Comparison of ENCODE assay signal across 15 cellular contexts in the genomic region with DNA sequence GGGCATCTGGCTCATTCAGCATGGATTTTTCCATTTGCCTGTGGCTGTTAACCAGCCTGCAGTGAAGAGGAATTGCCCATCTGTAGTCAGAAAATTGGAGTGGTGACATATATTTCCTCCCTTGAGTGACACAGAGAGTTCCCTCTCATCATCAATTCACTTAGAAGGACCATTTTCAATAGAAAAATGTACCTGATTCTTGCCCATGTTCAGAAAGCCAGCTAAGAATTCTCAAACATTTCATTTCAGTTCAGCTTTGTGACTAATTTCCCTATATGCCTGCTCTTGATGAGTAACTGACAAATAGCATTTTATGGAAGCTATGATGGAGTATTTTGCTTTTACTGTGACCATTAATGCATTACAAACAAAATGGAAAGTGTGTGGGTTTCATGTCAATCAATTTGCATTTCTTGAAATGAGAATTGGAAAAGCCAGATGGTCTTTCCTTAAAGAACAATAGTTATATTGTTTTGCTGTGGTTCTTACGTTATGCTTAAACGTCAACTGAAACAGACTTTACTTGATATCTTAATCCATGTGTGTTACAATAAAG.
DNase-seq lines count a peak whose midpoint lies in the region; ATAC-seq and TF ChIP-seq lines count a peak whose summit lies in the region.
"Had no signal": no experiment of that assay in that cellular context is flagged by ENCODE, and none has a peak within 500 bp of the region (broad histone marks: within the 10 kb centered on the region; RNA-seq: fewer than 3 reads in every experiment).

No MANE protein-coding gene starts in this region.

- no peaks in the 10 kb centered on the region for H3K36me3 ChIP-seq in endodermal cell (ENCODE audit: control insufficient read depth, insufficient read depth, low read length)

- intact Hi-C loops in activated CD4-positive, alpha-beta memory T cell treated with anti-CD3 and anti-CD28 coated beads for 36 hours (cut with micrococcal nuclease), result no loop called here

- no peaks in the 10 kb centered on the region for H3K27me3 ChIP-seq in endodermal cell (ENCODE audit: control insufficient read depth, insufficient read depth, low read length, poor library complexity, severe bottlenecking)

- no peak overlapping the region for H3K4me3 ChIP-seq in endodermal cell (ENCODE audit: low read length)
- H3K4me3 ChIP-seq: SK-N-MC had no signal

- no peak overlapping the region for H3K27ac ChIP-seq in endodermal cell (ENCODE audit: low read depth, low read length)
- H3K27ac ChIP-seq: SK-N-MC had no signal

- peak; percentile 98 for DNase-seq in NCI-H526 treated with DMSO at 0.1 percent for 48 hours (lab: John Stamatoyannopoulos, UW)
- DNase-seq in endodermal cell, result no peak
- no peak for DNase-seq in activated CD4-positive, alpha-beta memory T cell treated with anti-CD3 and anti-CD28 coated beads for 36 hours
- no peak for DNase-seq in activated CD4-positive, alpha-beta T cell treated with anti-CD3 and anti-CD28 coated beads, Interleukin-2, amount 50 U/mL, for 4 hours
- no peak for DNase-seq in DMS79 (lab: John Stamatoyannopoulos, UW)
- DNase-seq: activated CD4-positive, alpha-beta T cell treated with anti-CD3 and anti-CD28 coated beads, Interleukin-2, amount 50 U/mL, for 1 hour; amniotic stem cell; Caco-2; stimulated activated CD4-positive, alpha-beta T cell treated with anti-CD3 and anti-CD28 coated beads, Interleukin-12 subunit alpha, Interleukin-12 subunit beta, amount 100 ng/mL, for 4 hours; stimulated activated naive CD4-positive, alpha-beta T cell treated with Interleukin-2 at 50 U/mL for 16 hours had no signal

- no peak overlapping the region for H3K9ac ChIP-seq in endodermal cell (ENCODE audit: extremely low read depth, low read length, poor library complexity, severe bottlenecking)

- no peaks in the 10 kb centered on the region for H3K36me3 Mint-ChIP-seq in endodermal cell (ENCODE audit: low read depth)
- H3K36me3 Mint-ChIP-seq in activated CD4-positive, alpha-beta memory T cell treated with anti-CD3 and anti-CD28 coated beads for 36 hours, result no peaks in the 10 kb centered on the region
- H3K36me3 Mint-ChIP-seq: natural killer cell treated with Interleukin-12 subunit alpha and Interleukin-12 subunit beta and Interleukin-15 and Interleukin-18, amount 100 ng/mL, for 72 hours had no signal

- 66 to 82% methylated on average over 2 of the region's 2 CpGs for WGBS in endodermal cell (ENCODE audit: insufficient coverage in 1 of 2, insufficient read length in 1 of 2), 2 experiments

- CTCF ChIA-PET in activated CD4-positive, alpha-beta memory T cell treated with anti-CD3 and anti-CD28 coated beads for 36 hours (lab: Charles Lee), result interaction anchor here (2.1 kb wide), 1 partner anchor 11 kb away, joined by 5 read pairs; no protein-coding TSS in a partner anchor

- no peak overlapping the region for H3K4me3 Mint-ChIP-seq in endodermal cell
- no peak overlapping the region for H3K4me3 Mint-ChIP-seq in activated CD4-positive, alpha-beta memory T cell treated with anti-CD3 and anti-CD28 coated beads for 36 hours
- H3K4me3 Mint-ChIP-seq: natural killer cell treated with Interleukin-12 subunit alpha and Interleukin-12 subunit beta and Interleukin-15 and Interleukin-18, amount 100 ng/mL, for 72 hours had no signal

- POLR2A ChIA-PET in activated CD4-positive, alpha-beta memory T cell treated with anti-CD3 and anti-CD28 coated beads for 36 hours (lab: Charles Lee), result no interaction called here

- peaks cover 20% of the 10 kb centered on the region for H3K9me3 ChIP-seq in endodermal cell (ENCODE audit: control insufficient read depth, low read length)
- H3K9me3 ChIP-seq: Caco-2 had no signal

- H3K27me3 Mint-ChIP-seq in endodermal cell (ENCODE audit: insufficient read depth), result no peaks in the 10 kb centered on the region
- H3K27me3 Mint-ChIP-seq in activated CD4-positive, alpha-beta memory T cell treated with anti-CD3 and anti-CD28 coated beads for 36 hours, result peaks cover 18% of the 10 kb centered on the region

- no peak overlapping the region for H3K27ac Mint-ChIP-seq in endodermal cell
- no peak overlapping the region for H3K27ac Mint-ChIP-seq in activated CD4-positive, alpha-beta memory T cell treated with anti-CD3 and anti-CD28 coated beads for 36 hours
- H3K27ac Mint-ChIP-seq: natural killer cell treated with Interleukin-12 subunit alpha and Interleukin-12 subunit beta and Interleukin-15 and Interleukin-18, amount 100 ng/mL, for 72 hours had no signal

- no peaks in the 10 kb centered on the region for H3K4me1 ChIP-seq in endodermal cell (ENCODE audit: control insufficient read depth, insufficient read depth, low read length)
- H3K4me1 ChIP-seq: Caco-2 had no signal

- H3K9me3 Mint-ChIP-seq in endodermal cell, result no peaks in the 10 kb centered on the region
- H3K9me3 Mint-ChIP-seq in activated CD4-positive, alpha-beta memory T cell treated with anti-CD3 and anti-CD28 coated beads for 36 hours, result no peaks in the 10 kb centered on the region
- H3K9me3 Mint-ChIP-seq: natural killer cell treated with Interleukin-12 subunit alpha and Interleukin-12 subunit beta and Interleukin-15 and Interleukin-18, amount 100 ng/mL, for 72 hours had no signal

- no peak for TF ChIP-seq CTCF in endodermal cell (conservative IDR thresholded peaks at IDR 0.05)

- peak; percentile 86 for ATAC-seq in GM18520 (IDR thresholded peaks at IDR 0.05; ENCODE audit: unreplicated experiment)
- ATAC-seq in GM21360 (IDR thresholded peaks at IDR 0.05; ENCODE audit: unreplicated experiment), result peak; percentile 87
- peak; percentile 77 for ATAC-seq in HG02981 (IDR thresholded peaks at IDR 0.05; ENCODE audit: unreplicated experiment)
- ATAC-seq: natural killer cell treated with Interleukin-12 subunit alpha and Interleukin-12 subunit beta and Interleukin-15 and Interleukin-18, amount 100 ng/mL, for 72 hours had no signal

- H3K4me1 Mint-ChIP-seq in endodermal cell, result peaks cover 2% of the 10 kb centered on the region
- H3K4me1 Mint-ChIP-seq in activated CD4-positive, alpha-beta memory T cell treated with anti-CD3 and anti-CD28 coated beads for 36 hours (ENCODE audit: low read depth), result peaks cover 12% of the 10 kb centered on the region
